ENCODE assay signal across 26 cellular contexts in the genomic region with DNA sequence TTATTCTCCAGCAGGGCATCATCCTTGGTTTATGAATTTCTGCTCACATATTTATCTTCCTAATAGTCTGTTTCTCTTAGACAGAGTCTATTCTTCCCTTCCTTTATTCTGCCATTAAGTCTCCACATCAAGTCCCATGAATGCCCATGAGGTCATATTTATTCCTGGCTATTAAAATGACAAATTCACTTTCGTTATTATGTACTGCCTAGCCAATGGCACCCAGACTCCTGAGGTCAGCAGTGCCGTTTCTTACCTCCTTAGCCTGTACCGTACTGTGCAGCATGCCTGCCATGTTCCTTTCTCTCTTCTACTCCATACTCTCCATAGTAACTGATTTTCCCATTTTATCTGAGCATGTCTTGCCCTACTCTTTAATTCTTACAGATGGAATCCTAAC.
DNase-seq lines count a peak whose midpoint lies in the region; ATAC-seq, FAIRE-seq and TF ChIP-seq lines count a peak whose summit lies in the region.
"Had no signal": no experiment of that assay in that cellular context is flagged by ENCODE, and none has a peak within 500 bp of the region (broad histone marks: within the 10 kb centered on the region; RNA-seq: fewer than 3 reads in every experiment).

No MANE protein-coding gene starts in this region.

- TF ChIP-seq RAD21 in GM12878 (IDR thresholded peaks at IDR 0.05; ENCODE audit: insufficient read depth, low read depth, low read length) = no peak

- 18% methylated on average over 3 of the region's 3 CpGs for WGBS in GM12878 (ENCODE audit: insufficient coverage, insufficient replicate concordance, low lambda C conversion rate, missing lambda C conversion rate)

- no peak for TF ChIP-seq CTCF in GM12878 (IDR thresholded peaks at IDR 0.05 in 2 of 3, conservative IDR thresholded peaks at IDR 0.05 in 1 of 3; ENCODE audit: control insufficient read depth in 2 of 3, extremely low read depth in 1 of 3, insufficient read depth in 1 of 3, low read depth in 3 of 3, low read length in 3 of 3)
- no peak for TF ChIP-seq CTCF in osteoblast (IDR thresholded peaks at IDR 0.05; ENCODE audit: extremely low read depth, low read depth, low read length)

- H3K9ac ChIP-seq in GM12878 (ENCODE audit: control insufficient read depth, insufficient read depth, low read length) = no peak overlapping the region
- H3K9ac ChIP-seq: BLaER1 treated with 17β-estradiol and CSF1 and Interleukin-3, amounts not matched to agents 10 nM and 100 nM had no signal

- intact Hi-C loops in left ventricle myocardium superior (cut with micrococcal nuclease) = no loop called here
- intact Hi-C loops in cardiac septum (cut with DNase I) = loop anchor here (5.0 kb wide), 3 partner anchors 43 to 167 kb away; a partner anchor contains a TSS
- intact Hi-C loops in GM12878 (cut with micrococcal nuclease; ENCODE audit: unreplicated experiment) = no loop called here

- RAD21 ChIA-PET in GM12878 (lab: Charles Lee; ENCODE audit: unreplicated experiment) = no interaction called here

- H4K20me1 ChIP-seq in GM12878 (ENCODE audit: control insufficient read depth, insufficient read depth) (no peaks in the 10 kb centered on the region), osteoblast (ENCODE audit: insufficient read depth, low read length) (no peaks in the 10 kb centered on the region)
- H4K20me1 ChIP-seq: BLaER1 treated with 17β-estradiol and CSF1 and Interleukin-3, amounts not matched to agents 10 nM and 100 nM had no signal

- BruUV-seq in GM12878 (replicated peaks; lab: Mats Ljungman, UMichigan) = no TSS peak

- POLR2A ChIA-PET in GM12878 (lab: Charles Lee) = no interaction called here

- H3K36me3 ChIP-seq in GM12878 (ENCODE audit: control insufficient read depth in 2 of 2, insufficient read depth in 2 of 2, low read length in 1 of 2) = no peaks in the 10 kb centered on the region
- no peaks in the 10 kb centered on the region for H3K36me3 ChIP-seq in osteoblast (ENCODE audit: insufficient read depth, low read length)
- H3K36me3 ChIP-seq: BE2C; BLaER1 treated with 17β-estradiol and CSF1 and Interleukin-3, amounts not matched to agents 10 nM and 100 nM; HAP-1 had no signal

- H3K4me3 ChIP-seq in GM12878 (no peak overlapping the region), osteoblast (ENCODE audit: insufficient read depth, low read length) (no peak overlapping the region)
- H3K4me3 ChIP-seq: A549; BLaER1 treated with 17β-estradiol and CSF1 and Interleukin-3, amounts not matched to agents 10 nM and 100 nM; HAP-1 had no signal

- H3K4me2 ChIP-seq in GM12878 (ENCODE audit: control insufficient read depth, insufficient read depth) = no peak overlapping the region
- H3K4me2 ChIP-seq in osteoblast (ENCODE audit: insufficient read depth, low read length) = no peak overlapping the region
- H3K4me2 ChIP-seq: A549 had no signal

- ATAC-seq in left ventricle myocardium superior (peak; percentile 42), GM12878 (no peak), HG03045 (IDR thresholded peaks at IDR 0.05; ENCODE audit: unreplicated experiment) (no peak), esophagus mucosa (no peak)

- H3K4me1 ChIP-seq in GM12878 (ENCODE audit: control insufficient read depth, insufficient read depth, low read length) (no peaks in the 10 kb centered on the region), osteoblast (ENCODE audit: insufficient read depth, low read length) (peaks cover 14% of the 10 kb centered on the region)
- H3K4me1 ChIP-seq: A549, BE2C had no signal

- in situ Hi-C loops in GM12878 (cut with MboI) = no loop called here

- H3K9me3 ChIP-seq in GM12878 (replicated peaks; ENCODE audit: control insufficient read depth, insufficient read depth, low read length) = no peaks in the 10 kb centered on the region
- H3K9me3 ChIP-seq in osteoblast (ENCODE audit: low read depth, low read length) = no peaks in the 10 kb centered on the region
- H3K9me3 ChIP-seq: BE2C, HAP-1 had no signal

- CTCF ChIA-PET in GM12878 (lab: Yijun Ruan, JAX) = no interaction called here

- H3K27ac ChIP-seq in GM12878 (ENCODE audit: control insufficient read depth, insufficient read depth) = no peak overlapping the region
- no peak overlapping the region for H3K27ac ChIP-seq in osteoblast (ENCODE audit: low read depth, low read length)
- H3K27ac ChIP-seq: A549; BLaER1 treated with 17β-estradiol and CSF1 and Interleukin-3, amounts not matched to agents 10 nM and 100 nM had no signal

- no peaks in the 10 kb centered on the region for H3K79me2 ChIP-seq in GM12878 (ENCODE audit: control insufficient read depth, insufficient read depth, low read length)
- no peaks in the 10 kb centered on the region for H3K79me2 ChIP-seq in osteoblast (ENCODE audit: insufficient read depth, low read length)

- H3K27me3 ChIP-seq in GM12878 (replicated peaks in 1 of 2; ENCODE audit: control insufficient read depth in 2 of 2, insufficient read depth in 2 of 2, low read length in 1 of 2) (no peaks in the 10 kb centered on the region; a peak in 1 of 4 replicates), osteoblast (ENCODE audit: insufficient read depth, low read length) (no peaks in the 10 kb centered on the region)
- H3K27me3 ChIP-seq: BE2C; BLaER1 treated with 17β-estradiol and CSF1 and Interleukin-3, amounts not matched to agents 10 nM and 100 nM had no signal

- TF ChIP-seq EP300 in GM12878 (IDR thresholded peaks at IDR 0.05; ENCODE audit: borderline replicate concordance in 1 of 2, control insufficient read depth in 1 of 2, low read depth in 2 of 2, low read length in 2 of 2) = no peak

- TF ChIP-seq POLR2A in GM12878 (IDR thresholded peaks at IDR 0.05; ENCODE audit: low read depth, low read length) = no peak

- no peak for FAIRE-seq in GM12878 (lab: Jason Lieb, UNC)
- FAIRE-seq: A549, D721Med, GM12891, GM18507, H54 had no signal

- no peak overlapping the region for H2AFZ ChIP-seq in GM12878 (ENCODE audit: control insufficient read depth, low read depth, low read length)
- no peak overlapping the region for H2AFZ ChIP-seq in osteoblast (ENCODE audit: low read length)

- SMC1A ChIA-PET in GM12878 (lab: Charles Lee; ENCODE audit: uncharacterized antibody, unreplicated experiment) = no interaction called here

- DNase-seq in left ventricle myocardium superior (no peak), cardiac septum (ENCODE audit: low spot score) (no peak), OCI-M1 (lab: John Stamatoyannopoulos, UW) (peak; percentile 15), GM12878 (ENCODE audit: low read depth, low spot score) (no peak), osteoblast (ENCODE audit: insufficient read length, low spot score, missing footprints) (peak; percentile 8)
- DNase-seq: 8988T; ACHN; AML-193; BE2C; CD4-positive, alpha-beta T cell; CD8-positive, alpha-beta memory T cell; DMS 273 treated with DMSO at 0.1 percent for 48 hours; DMS79; EL; GDM1; GOT3; HFFc6 had no signal

TF ChIP-seq in GM12878, 131 proteins besides CTCF, POLR2A, EP300 and RAD21:
- TF ChIP-seq JUNB (IDR thresholded peaks at IDR 0.05) (peak; percentile 21; the same call in 1 of the 2 replicates), BCL11A (IDR thresholded peaks at IDR 0.05; ENCODE audit: low read depth, low read length) (no peak)
- TF ChIP-seq, protein P1, sequence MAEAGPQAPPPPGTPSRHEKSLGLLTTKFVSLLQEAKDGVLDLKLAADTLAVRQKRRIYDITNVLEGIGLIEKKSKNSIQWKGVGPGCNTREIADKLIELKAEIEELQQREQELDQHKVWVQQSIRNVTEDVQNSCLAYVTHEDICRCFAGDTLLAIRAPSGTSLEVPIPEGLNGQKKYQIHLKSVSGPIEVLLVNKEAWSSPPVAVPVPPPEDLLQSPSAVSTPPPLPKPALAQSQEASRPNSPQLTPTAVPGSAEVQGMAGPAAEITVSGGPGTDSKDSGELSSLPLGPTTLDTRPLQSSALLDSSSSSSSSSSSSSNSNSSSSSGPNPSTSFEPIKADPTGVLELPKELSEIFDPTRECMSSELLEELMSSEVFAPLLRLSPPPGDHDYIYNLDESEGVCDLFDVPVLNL (IDR thresholded peaks at IDR 0.05; ENCODE audit: low read depth, low read length) = no peak

Comparison
In these comparisons a context has a peak if more than half of its experiments do, and no peak if none do; other contexts are left out.
1. DNase-seq: peak in OCI-M1 (single experiment) and osteoblast (single experiment); none in left ventricle myocardium superior (single experiment), cardiac septum (single experiment) and GM12878 (single experiment).